Comparison of ENCODE assay signal across 13 cellular contexts in the genomic region with DNA sequence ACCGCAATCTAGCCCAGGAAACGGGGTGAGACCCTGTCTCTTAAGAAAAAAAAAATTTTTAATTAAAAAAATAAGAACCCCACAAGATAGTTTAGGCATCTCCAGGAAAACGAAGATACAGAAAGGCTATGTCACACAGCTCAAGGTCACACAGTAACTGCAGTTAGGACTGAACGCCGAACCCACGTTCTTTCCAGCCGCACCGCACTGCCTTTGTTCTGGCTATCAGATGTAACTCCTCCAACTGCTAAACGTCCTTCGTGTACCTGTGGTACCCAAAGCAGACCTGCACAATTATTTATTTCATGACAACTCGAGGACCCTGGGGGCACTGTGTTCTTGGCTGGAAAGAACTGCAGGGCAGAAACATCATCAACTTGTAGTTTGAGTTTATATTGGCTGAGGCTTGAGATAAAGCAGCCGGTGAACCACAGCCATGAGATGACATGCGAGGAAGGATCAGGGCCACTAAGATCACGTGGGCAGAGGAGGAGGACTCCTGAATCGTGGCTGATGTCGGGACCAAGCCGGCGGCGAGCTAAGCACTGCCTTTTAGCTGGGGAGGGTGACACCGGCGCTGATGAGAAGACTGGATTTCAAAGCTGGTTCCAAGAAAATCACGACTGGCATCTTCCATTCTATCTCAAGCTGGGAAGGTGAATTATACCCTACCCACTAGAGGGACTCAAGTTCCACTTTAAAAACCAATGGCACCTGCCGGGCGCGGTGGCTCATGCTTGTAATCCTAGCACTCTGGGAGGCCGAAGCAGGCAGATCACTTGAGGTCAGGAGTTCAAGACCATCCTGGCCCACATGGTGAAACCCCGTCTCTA. TPM values are rescaled to one million over a fixed set of nuclear protein-coding genes. Genes with fewer than 3 reads are reported as not detected.
DNase-seq lines count a peak whose midpoint lies in the region; ATAC-seq and TF ChIP-seq lines count a peak whose summit lies in the region.
"Had no signal": no experiment of that assay in that cellular context is flagged by ENCODE, and none has a peak within 500 bp of the region (broad histone marks: within the 10 kb centered on the region; RNA-seq: fewer than 3 reads in every experiment).

No MANE protein-coding gene starts in this region.

- TF ChIP-seq POLR2A in thyroid gland (IDR thresholded peaks at IDR 0.05), result no peak

- POLR2A ChIA-PET in MCF 10A (lab: Yijun Ruan, JAX) (interaction anchor here (0.6 to 1.3 kb wide), 3 partner anchors 20 to 89 kb away, joined by 3 to 4 read pairs (median 3); no protein-coding TSS in a partner anchor), OCI-LY7 (lab: Charles Lee) (no interaction called here)
- POLR2A ChIA-PET in naive thymus-derived CD8-positive, alpha-beta T cell (lab: Charles Lee), result no interaction called here

- H3K4me3 ChIP-seq in mammary epithelial cell (replicated peaks in 1 of 3; ENCODE audit: insufficient read depth in 1 of 3, low read depth in 2 of 3, low read length in 3 of 3), result no peak overlapping the region
- no peak overlapping the region for H3K4me3 ChIP-seq in OCI-LY7 (ENCODE audit: low read depth, low read length, poor library complexity, severe bottlenecking)
- H3K4me3 ChIP-seq in thyroid gland (replicated peaks in 1 of 3), result no peak overlapping the region
- no peak overlapping the region for H3K4me3 ChIP-seq in ascending aorta
- H3K4me3 ChIP-seq: prostate gland had no signal

- H3K4me2 ChIP-seq in mammary epithelial cell (ENCODE audit: insufficient read depth, low read depth, low read length), result no peak overlapping the region
- H3K4me2 ChIP-seq in OCI-LY7 (ENCODE audit: low read length), result no peak overlapping the region

- intact Hi-C loops in mammary epithelial cell (cut with micrococcal nuclease) (no loop called here), MCF 10A (cut with micrococcal nuclease) (no loop called here), OCI-LY7 (cut with micrococcal nuclease; ENCODE audit: unreplicated experiment) (no loop called here), thyroid gland (cut with DNase I) (loop anchor here (10.0 kb wide), 1 partner anchor 283 kb away; no protein-coding TSS in a partner anchor), ascending aorta (cut with DNase I) (no loop called here)

- CTCF ChIA-PET in mammary epithelial cell (lab: Charles Lee; ENCODE audit: low non-redundant PET) (interaction anchor here (0.6 kb wide), 1 partner anchor 1425 kb away, joined by 3 read pairs; no protein-coding TSS in a partner anchor), MCF 10A (lab: Yijun Ruan, JAX) (interaction anchor here (0.6 to 1.9 kb wide), 6 partner anchors 19 to 318 kb away, joined by 3 to 10 read pairs (median 3); no protein-coding TSS in a partner anchor), OCI-LY7 (lab: Charles Lee; ENCODE audit: unreplicated experiment) (no interaction called here)

- BruUV-seq in mammary epithelial cell (replicated peaks; lab: Mats Ljungman, UMichigan) (no TSS peak), MCF 10A (replicated peaks; lab: Mats Ljungman, UMichigan) (no TSS peak), OCI-LY7 (replicated peaks; lab: Mats Ljungman, UMichigan) (no TSS peak)

- in situ Hi-C loops in mammary epithelial cell (cut with MboI; ENCODE audit: low sequenced_read_pairs in 2 of 2), result no loop called here

- no peaks in the 10 kb centered on the region for H3K9me2 ChIP-seq in OCI-LY7 (ENCODE audit: insufficient read depth, low read length)

- dilution Hi-C loops in mammary epithelial cell (cut with HindIII; ENCODE audit: low sequenced_read_pairs), result no loop called here

- H4K20me1 ChIP-seq in mammary epithelial cell (ENCODE audit: insufficient read depth, low read length) (no peaks in the 10 kb centered on the region), OCI-LY7 (ENCODE audit: insufficient read depth, low read length) (no peaks in the 10 kb centered on the region; the same call in 1 of the 2 replicates)

- H3K27ac Mint-ChIP-seq in MCF 10A (ENCODE audit: low read depth, unreplicated experiment), result no peak overlapping the region
- H3K27ac Mint-ChIP-seq in naive thymus-derived CD8-positive, alpha-beta T cell, result peak overlapping the region in 1 of 10 donors; percentile 57
- H3K27ac Mint-ChIP-seq: activated T-helper 17 cell treated with anti-CD3 and anti-CD28 coated beads, Interleukin-2, amount 50 U/mL, for 72 hours had no signal

- H3K4me3 Mint-ChIP-seq in MCF 10A (ENCODE audit: unreplicated experiment), result no peak overlapping the region
- H3K4me3 Mint-ChIP-seq in naive thymus-derived CD8-positive, alpha-beta T cell, result no peak overlapping the region
- H3K4me3 Mint-ChIP-seq: activated T-helper 17 cell treated with anti-CD3 and anti-CD28 coated beads, Interleukin-2, amount 50 U/mL, for 72 hours had no signal

- H3K27ac ChIP-seq in mammary epithelial cell (ENCODE audit: insufficient read depth, low read depth, low read length), result no peak overlapping the region
- no peak overlapping the region for H3K27ac ChIP-seq in OCI-LY7 (ENCODE audit: low read depth, low read length, poor library complexity, severe bottlenecking)
- H3K27ac ChIP-seq in thyroid gland, result no peak overlapping the region
- H3K27ac ChIP-seq in ascending aorta, result no peak overlapping the region

- H3K9me3 ChIP-seq in mammary epithelial cell (replicated peaks; ENCODE audit: insufficient read depth, low read length), result no peaks in the 10 kb centered on the region
- no peaks in the 10 kb centered on the region for H3K9me3 ChIP-seq in OCI-LY7 (ENCODE audit: low read length)
- no peaks in the 10 kb centered on the region for H3K9me3 ChIP-seq in thyroid gland
- no peaks in the 10 kb centered on the region for H3K9me3 ChIP-seq in ascending aorta
- H3K9me3 ChIP-seq: prostate gland had no signal

- peaks cover 41% of the 10 kb centered on the region for H3K36me3 Mint-ChIP-seq in MCF 10A (ENCODE audit: insufficient read depth, unreplicated experiment)
- H3K36me3 Mint-ChIP-seq in naive thymus-derived CD8-positive, alpha-beta T cell, result peaks cover 0 to 70% (median 0%) of the 10 kb centered on the region in 3 donors

- H3K4me1 Mint-ChIP-seq in MCF 10A (ENCODE audit: insufficient read depth, unreplicated experiment), result peaks cover 9% of the 10 kb centered on the region
- no peaks in the 10 kb centered on the region for H3K4me1 Mint-ChIP-seq in naive thymus-derived CD8-positive, alpha-beta T cell
- H3K4me1 Mint-ChIP-seq: activated T-helper 17 cell treated with anti-CD3 and anti-CD28 coated beads, Interleukin-2, amount 50 U/mL, for 72 hours had no signal

- H3K36me3 ChIP-seq in mammary epithelial cell (ENCODE audit: insufficient read depth, low read length) (peaks cover 11% of the 10 kb centered on the region), OCI-LY7 (ENCODE audit: insufficient read depth, low read length) (peaks cover 63% of the 10 kb centered on the region), thyroid gland (peaks cover 10 to 18% of the 10 kb centered on the region in 2 donors), ascending aorta (peaks cover 13 to 24% of the 10 kb centered on the region in 2 donors)

- no peaks in the 10 kb centered on the region for H3K9me3 Mint-ChIP-seq in MCF 10A (ENCODE audit: unreplicated experiment)
- H3K9me3 Mint-ChIP-seq in naive thymus-derived CD8-positive, alpha-beta T cell, result no peaks in the 10 kb centered on the region
- H3K9me3 Mint-ChIP-seq: activated T-helper 17 cell treated with anti-CD3 and anti-CD28 coated beads, Interleukin-2, amount 50 U/mL, for 72 hours had no signal

- TF ChIP-seq CTCF in mammary epithelial cell (conservative IDR thresholded peaks at IDR 0.05 in 1 of 2, IDR thresholded peaks at IDR 0.05 in 1 of 2; ENCODE audit: extremely low read depth in 1 of 2, insufficient read depth in 1 of 2, low read depth in 1 of 2, low read length in 2 of 2), result peak; percentile 28 to 46
- no peak for TF ChIP-seq CTCF in MCF 10A (IDR thresholded peaks at IDR 0.05; ENCODE audit: unreplicated experiment)
- TF ChIP-seq CTCF in OCI-LY7 (conservative IDR thresholded peaks at IDR 0.05; ENCODE audit: low read length), result peak; percentile 41; the same call in 1 of the 2 replicates
- peak in 4 of 6 experiments; percentile 36 to 48 (median 36) for TF ChIP-seq CTCF in thyroid gland (IDR thresholded peaks at IDR 0.05)
- no peak for TF ChIP-seq CTCF in ascending aorta (IDR thresholded peaks at IDR 0.05)

- H3K9ac ChIP-seq in mammary epithelial cell (ENCODE audit: insufficient read depth, low read length), result no peak overlapping the region

- DNase-seq in mammary epithelial cell (peak; percentile 25), MCF 10A (ENCODE audit: unreplicated experiment) (no peak), OCI-LY7 (ENCODE audit: low spot score) (peak; percentile 16), glomerular visceral epithelial cell (ENCODE audit: extremely low spot score) (peak; percentile 26), thyroid gland (peak; percentile 67 to 70), ascending aorta (ENCODE audit: low spot score in 2 of 2) (no peak)
- DNase-seq in naive thymus-derived CD8-positive, alpha-beta T cell, result no peak
- DNase-seq: COR-L47; effector memory CD4-positive, alpha-beta T cell; NCI-H526 had no signal

- H2AFZ ChIP-seq in mammary epithelial cell (ENCODE audit: low read depth, low read length), result no peak overlapping the region
- H2AFZ ChIP-seq in OCI-LY7 (ENCODE audit: low read length), result no peak overlapping the region

- H3K4me1 ChIP-seq in mammary epithelial cell (ENCODE audit: insufficient read depth, low read length) (peaks cover 12% of the 10 kb centered on the region), OCI-LY7 (ENCODE audit: insufficient read depth, low read length, poor library complexity, severe bottlenecking) (no peaks in the 10 kb centered on the region), thyroid gland (peaks cover 0 to 7% of the 10 kb centered on the region in 2 donors), ascending aorta (no peaks in the 10 kb centered on the region)
- H3K4me1 ChIP-seq: prostate gland had no signal

- no peak for ATAC-seq in GM18873 (IDR thresholded peaks at IDR 0.05; ENCODE audit: low FRiP score, unreplicated experiment)
- ATAC-seq in naive thymus-derived CD8-positive, alpha-beta T cell, result no peak
- ATAC-seq: activated T-helper 17 cell treated with anti-CD3 and anti-CD28 coated beads, Interleukin-2, amount 50 U/mL, for 72 hours had no signal

- peaks cover 4% of the 10 kb centered on the region for H3K79me2 ChIP-seq in mammary epithelial cell (ENCODE audit: insufficient read depth, low read length)
- no peaks in the 10 kb centered on the region for H3K79me2 ChIP-seq in OCI-LY7 (ENCODE audit: insufficient read depth, low read depth, low read length)

- H3K27me3 ChIP-seq in mammary epithelial cell (ENCODE audit: insufficient read depth, low read length) (no peaks in the 10 kb centered on the region), thyroid gland (no peaks in the 10 kb centered on the region), ascending aorta (no peaks in the 10 kb centered on the region)

- no peaks in the 10 kb centered on the region for H3K27me3 Mint-ChIP-seq in MCF 10A (ENCODE audit: insufficient read depth, unreplicated experiment)
- no peaks in the 10 kb centered on the region for H3K27me3 Mint-ChIP-seq in naive thymus-derived CD8-positive, alpha-beta T cell
- H3K27me3 Mint-ChIP-seq: activated T-helper 17 cell treated with anti-CD3 and anti-CD28 coated beads, Interleukin-2, amount 50 U/mL, for 72 hours had no signal

- WGBS in mammary epithelial cell (ENCODE audit: low coverage, missing lambda C conversion rate), result 55% methylated on average over 21 of the region's 27 CpGs
- 65 to 71% methylated on average over 24 to 27 of the region's 27 CpGs for WGBS in thyroid gland, 2 donors

RNA-seq across cellular contexts. Expression of a gene that starts 20.7 kb away (rescaled TPM):
- total RNA-seq in mammary epithelial cell (10 to 100 TPM in 1 of 2 donors, 1 to 10 TPM in 1; 5.5 to 32.3 TPM), MCF 10A (2022) (25.5 and 32.5 TPM in 2 replicates), OCI-LY7 (2022) (58.7 and 60.0 TPM in 2 replicates), thyroid gland (10 to 100 TPM in 3 of 4 donors, 1 to 10 TPM in 1; 8.2 to 28.9 (median 10.9) TPM), ascending aorta (4.9 TPM)
- 4.1 TPM for polyA plus RNA-seq in mammary epithelial cell
- 7.8 TPM for polyA minus RNA-seq in mammary epithelial cell
- 17.7 and 22.2 TPM in 2 replicates for total RNA-seq in OCI-LY7 (2014; rRNA removed; shearing (Covaris generic))
- total RNA-seq in naive thymus-derived CD8-positive, alpha-beta T cell, result 10 to 100 TPM; 60.8 to 67.4 TPM
- polyA plus RNA-seq in naive thymus-derived CD8-positive, alpha-beta T cell, result under 1 TPM; 0.73 to 0.96 (median 0.79) TPM

Comparison
In these comparisons a context has a peak if more than half of its experiments do, and no peak if none do; other contexts are left out.
1. DNase-seq: peak in mammary epithelial cell (single experiment), OCI-LY7 (single experiment), glomerular visceral epithelial cell (single experiment) and thyroid gland (2 of 2); none in MCF 10A (single experiment), naive thymus-derived CD8-positive, alpha-beta T cell (0 of 10) and ascending aorta (0 of 2).
2. CTCF ChIP-seq: peak in mammary epithelial cell (2 of 2), OCI-LY7 (single experiment) and thyroid gland (4 of 6); none in MCF 10A (single experiment) and ascending aorta (0 of 3).